In the genomic region with DNA sequence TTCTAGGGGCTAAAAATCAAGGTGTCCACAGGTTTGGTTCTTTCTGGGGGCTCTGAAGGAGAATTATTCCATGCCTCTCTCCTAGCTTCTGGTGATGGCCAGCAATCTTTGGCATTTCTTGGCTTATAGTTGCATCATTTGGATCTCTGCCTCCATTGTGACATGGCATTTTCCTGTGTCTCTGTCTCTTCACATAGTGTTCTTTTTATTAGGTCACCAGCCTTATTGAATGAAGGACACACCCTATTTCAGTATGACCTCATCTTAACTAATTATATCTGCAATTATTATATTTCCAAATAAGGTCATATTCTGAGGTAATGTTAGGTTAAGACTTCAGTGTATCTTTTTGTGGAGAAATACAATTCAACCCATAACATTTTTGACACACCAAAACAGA, we compare ENCODE assay signal across 1 cellular context.
TF ChIP-seq lines count a peak whose summit lies in the region.

No MANE protein-coding gene starts in this region.

TF ChIP-seq in K562, 482 proteins besides CTCF, POLR2A, EP300 and RAD21:
- TF ChIP-seq, protein P1, sequence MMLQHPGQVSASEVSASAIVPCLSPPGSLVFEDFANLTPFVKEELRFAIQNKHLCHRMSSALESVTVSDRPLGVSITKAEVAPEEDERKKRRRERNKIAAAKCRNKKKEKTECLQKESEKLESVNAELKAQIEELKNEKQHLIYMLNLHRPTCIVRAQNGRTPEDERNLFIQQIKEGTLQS (IDR thresholded peaks at IDR 0.05): peak; percentile 56
- TF ChIP-seq, protein P1 (CRISPR knock-in tag; conservative IDR thresholded peaks at IDR 0.05): no peak
- TF ChIP-seq CHD4 (IDR thresholded peaks at IDR 0.05; ENCODE audit: insufficient read depth, insufficient replicate concordance, low read depth, low read length, poor library complexity, severe bottlenecking): no peak
- TF ChIP-seq, protein P2, sequence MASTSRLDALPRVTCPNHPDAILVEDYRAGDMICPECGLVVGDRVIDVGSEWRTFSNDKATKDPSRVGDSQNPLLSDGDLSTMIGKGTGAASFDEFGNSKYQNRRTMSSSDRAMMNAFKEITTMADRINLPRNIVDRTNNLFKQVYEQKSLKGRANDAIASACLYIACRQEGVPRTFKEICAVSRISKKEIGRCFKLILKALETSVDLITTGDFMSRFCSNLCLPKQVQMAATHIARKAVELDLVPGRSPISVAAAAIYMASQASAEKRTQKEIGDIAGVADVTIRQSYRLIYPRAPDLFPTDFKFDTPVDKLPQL (IDR thresholded peaks at IDR 0.05; ENCODE audit: extremely low read depth, insufficient read length): no peak
- TF ChIP-seq TRIM24 (IDR thresholded peaks at IDR 0.05): 0 out of 4 replicates have a peak, but pooled peaks of 1 of the 2 experiments have one; percentile 31
- TF ChIP-seq PHB2 (IDR thresholded peaks at IDR 0.05; ENCODE audit: low read depth): no peak
- no peak for TF ChIP-seq CEBPG (CRISPR knock-in tag; IDR thresholded peaks at IDR 0.05)
- TF ChIP-seq CEBPG (tag; conservative IDR thresholded peaks at IDR 0.05 in 1 of 2, IDR thresholded peaks at IDR 0.05 in 1 of 2): peak in 1 of 2 experiments; percentile 57; a peak in 2 of 4 replicates
